Comparison of ENCODE assay signal across 17 cellular contexts in the genomic region with DNA sequence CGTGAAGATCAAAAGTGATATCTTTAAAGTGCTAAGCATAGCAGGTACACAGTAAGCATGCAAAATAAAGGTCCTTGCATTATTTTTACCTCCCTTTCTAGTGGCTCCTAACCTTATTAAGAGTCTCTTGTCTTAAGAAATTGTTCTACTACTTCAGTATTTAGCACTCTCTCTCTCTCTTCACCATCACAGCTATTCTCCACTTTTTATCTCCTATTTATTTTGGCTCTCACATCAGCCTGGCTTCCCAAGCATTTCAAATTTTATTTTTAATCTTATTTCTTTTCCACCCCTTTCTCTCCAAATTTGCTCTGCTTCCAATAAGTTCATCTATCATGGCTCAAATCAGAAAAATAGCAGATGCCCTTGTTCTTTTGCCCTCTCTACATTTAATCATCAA.
DNase-seq lines count a peak whose midpoint lies in the region; ATAC-seq, FAIRE-seq and TF ChIP-seq lines count a peak whose summit lies in the region.
"Had no signal": no experiment of that assay in that cellular context is flagged by ENCODE, and none has a peak within 500 bp of the region (broad histone marks: within the 10 kb centered on the region; RNA-seq: fewer than 3 reads in every experiment).

No MANE protein-coding gene starts in this region.

- peaks cover 0 to 9% of the 10 kb centered on the region in 2 donors for H3K9me3 ChIP-seq in ascending aorta

- no peaks in the 10 kb centered on the region for H3K27me3 ChIP-seq in ascending aorta

- H3K27me3 Mint-ChIP-seq in nephron (ENCODE audit: low read depth), result no peaks in the 10 kb centered on the region
- H3K27me3 Mint-ChIP-seq: CD4-positive, alpha-beta memory T cell had no signal

- H3K4me3 ChIP-seq in ascending aorta, result no peak overlapping the region
- H3K4me3 ChIP-seq: GM23338 had no signal

- no peaks in the 10 kb centered on the region for H3K36me3 ChIP-seq in ascending aorta

- TF ChIP-seq CTCF in ascending aorta (IDR thresholded peaks at IDR 0.05) (no peak), nephron (IDR thresholded peaks at IDR 0.05; ENCODE audit: unreplicated experiment in 3 of 3) (no peak)

- no peak for ATAC-seq in GM19035 (IDR thresholded peaks at IDR 0.05; ENCODE audit: unreplicated experiment)
- ATAC-seq: GM23338, HCT116 had no signal

- peak overlapping the region; percentile 39 to 99 (median 83) for H3K27ac Mint-ChIP-seq in nephron
- H3K27ac Mint-ChIP-seq: CD4-positive, alpha-beta memory T cell; GM23338; H9 had no signal

- peaks cover 2 to 12% of the 10 kb centered on the region in 2 donors for H3K4me1 ChIP-seq in ascending aorta

- FAIRE-seq in GM19239 (lab: Jason Lieb, UNC), result peak; percentile 39
- FAIRE-seq: GM18507 had no signal

- DNase-seq in GM19239 (ENCODE audit: insufficient read length, low spot score) (no peak), ascending aorta (ENCODE audit: low spot score in 2 of 2) (no peak), HPDE6-E6E7 (ENCODE audit: extremely low spot score) (no peak), hypothalamus (lab: John Stamatoyannopoulos, UW) (no peak)
- DNase-seq: C1 segment of cervical spinal cord; Calu3; CD4-positive, alpha-beta memory T cell; COR-L47; DMS53; DMS79 treated with DMSO at 0.1 percent for 48 hours; GF-D8; H9 had no signal

- H3K27ac ChIP-seq in ascending aorta, result peak overlapping the region; percentile 15 to 35

- H3K36me3 Mint-ChIP-seq in nephron (ENCODE audit: low read depth), result peaks cover 31% of the 10 kb centered on the region

- H3K9me3 Mint-ChIP-seq in nephron, result peaks cover 42% of the 10 kb centered on the region

- H3K4me3 Mint-ChIP-seq in nephron, result no peak overlapping the region
- H3K4me3 Mint-ChIP-seq: CD4-positive, alpha-beta memory T cell; GM23338; H9 had no signal

- intact Hi-C loops in ascending aorta (cut with DNase I), result no loop called here

- H3K4me1 Mint-ChIP-seq in nephron, result peaks cover 41% of the 10 kb centered on the region
